15 cellular contexts compared by ENCODE assay signal in the genomic region with DNA sequence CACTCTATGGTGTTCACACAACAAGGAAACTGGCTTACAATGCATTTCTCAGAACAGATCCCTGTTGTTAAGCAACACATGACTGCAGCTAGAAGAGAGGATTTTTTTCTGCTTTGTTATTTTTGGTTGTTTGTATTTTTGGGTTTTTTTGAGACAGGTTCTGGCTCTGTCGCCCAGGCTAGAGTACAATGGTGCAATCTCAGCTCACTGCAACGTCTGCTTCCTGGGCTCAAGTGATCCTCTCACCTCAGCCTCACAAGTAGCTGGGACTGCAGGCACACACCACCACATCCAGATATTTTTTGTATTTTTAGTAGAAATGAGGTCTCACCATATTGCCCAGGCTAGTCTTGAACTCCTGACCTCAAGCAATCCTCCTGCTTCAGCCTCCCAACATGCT.
DNase-seq lines count a peak whose midpoint lies in the region; ATAC-seq and TF ChIP-seq lines count a peak whose summit lies in the region.
"Had no signal": no experiment of that assay in that cellular context is flagged by ENCODE, and none has a peak within 500 bp of the region (broad histone marks: within the 10 kb centered on the region; RNA-seq: fewer than 3 reads in every experiment).

No MANE protein-coding gene starts in this region.

- H3K27ac ChIP-seq in neutrophil = peak overlapping the region; percentile 76
- H3K27ac ChIP-seq: BLaER1 treated with 17β-estradiol and CSF1 and Interleukin-3, amounts not matched to agents 10 nM and 100 nM; C4-2B had no signal

- peak overlapping the region in 1 of 2 experiments; percentile 25 for H3K4me3 ChIP-seq in neutrophil (ENCODE audit: low read depth in 1 of 2, low read length in 1 of 2)
- H3K4me3 ChIP-seq: BLaER1 treated with 17β-estradiol and CSF1 and Interleukin-3, amounts not matched to agents 10 nM and 100 nM had no signal

- no peaks in the 10 kb centered on the region for H3K9me3 ChIP-seq in neutrophil
- H3K9me3 ChIP-seq: Caco-2 had no signal

- no peaks in the 10 kb centered on the region for H3K36me3 ChIP-seq in neutrophil
- H3K36me3 ChIP-seq: BLaER1 treated with 17β-estradiol and CSF1 and Interleukin-3, amounts not matched to agents 10 nM and 100 nM had no signal

- no peaks in the 10 kb centered on the region for H3K27me3 ChIP-seq in neutrophil
- H3K27me3 ChIP-seq: BLaER1 treated with 17β-estradiol and CSF1 and Interleukin-3, amounts not matched to agents 10 nM and 100 nM had no signal

- H3K4me1 ChIP-seq in neutrophil (ENCODE audit: control insufficient read depth in 1 of 2, insufficient read depth in 1 of 2, low read depth in 1 of 2, low read length in 1 of 2) = peaks cover 72 to 74% of the 10 kb centered on the region in 2 experiments
- H3K4me1 ChIP-seq: BLaER1 treated with 17β-estradiol and CSF1 and Interleukin-3, amounts not matched to agents 10 nM and 100 nM had no signal

- ATAC-seq in GM21390 (IDR thresholded peaks at IDR 0.05; ENCODE audit: unreplicated experiment) = no peak
- ATAC-seq: CD8-positive, alpha-beta T cell had no signal

- DNase-seq in Ammon's horn (ENCODE audit: low spot score) (peak; percentile 6), GF-D8 (lab: John Stamatoyannopoulos, UW) (peak; percentile 70), NCI-H2107 (lab: John Stamatoyannopoulos, UW) (no peak), GM03348 (ENCODE audit: low spot score) (no peak)
- DNase-seq: 8988T; ACHN; Caco-2; Calu3; CD4-positive, alpha-beta T cell; CD8-positive, alpha-beta T cell; DMS79 treated with DMSO at 0.1 percent for 48 hours had no signal

- no peak for TF ChIP-seq CTCF in neutrophil (IDR thresholded peaks at IDR 0.05)

Comparison
In these comparisons a context has a peak if more than half of its experiments do, and no peak if none do; other contexts are left out.
1. DNase-seq: peak in Ammon's horn (single experiment) and GF-D8 (single experiment); none in NCI-H2107 (single experiment) and GM03348 (single experiment).